8 cellular contexts compared by ENCODE assay signal in genomic region chr12:26097046-26097878, GRCh38. TPM values are rescaled to one million over a fixed set of nuclear protein-coding genes. Genes with fewer than 3 reads are reported as not detected.
A peak's percentile ranks its signal among the peaks of the same experiment; 100 is the strongest.
DNase-seq lines count a peak whose midpoint lies in the region; ATAC-seq and TF ChIP-seq lines count a peak whose summit lies in the region.

No MANE protein-coding gene starts in this region.

- H3K36me3 ChIP-seq in H7 (replicated peaks; ENCODE audit: control insufficient read depth, insufficient read depth, low read length) (no peaks in the 10 kb centered on the region), adipocyte (ENCODE audit: control insufficient read depth, insufficient read depth, low read length, severe bottlenecking) (no peaks in the 10 kb centered on the region), heart right ventricle (no peaks in the 10 kb centered on the region)

- H3K4me1 ChIP-seq in adipocyte (ENCODE audit: control insufficient read depth, insufficient read depth, low read length) (peaks cover 8% of the 10 kb centered on the region), heart right ventricle (peaks cover 0 to 7% (median 0%) of the 10 kb centered on the region in 9 donors)

- no peak overlapping the region for H3K4me3 ChIP-seq in H7 (ENCODE audit: insufficient read depth, low read depth, low read length)
- H3K4me3 ChIP-seq in adipocyte (ENCODE audit: low read length) = peak overlapping the region; percentile 53
- H3K4me3 ChIP-seq in heart right ventricle = no peak overlapping the region
- H3K4me3 ChIP-seq in retinal pigment epithelial cell (ENCODE audit: low read length) = no peak overlapping the region

- 14% methylated on average over 6 of the region's 6 CpGs for WGBS in heart right ventricle, 2 donors

- TF ChIP-seq CTCF in heart right ventricle (IDR thresholded peaks at IDR 0.05) = peak; percentile 85 to 97 (median 95)
- peak; percentile 94 for TF ChIP-seq CTCF in retinal pigment epithelial cell (conservative IDR thresholded peaks at IDR 0.05; ENCODE audit: low read depth, low read length)

- H3K27ac ChIP-seq in heart right ventricle = no peak overlapping the region

- peak overlapping the region; percentile 17 for H3K9ac ChIP-seq in adipocyte (ENCODE audit: low read length)

- H3K9me3 ChIP-seq in adipocyte (ENCODE audit: control insufficient read depth, low read length) (no peaks in the 10 kb centered on the region), heart right ventricle (no peaks in the 10 kb centered on the region)

- DNase-seq in DMS53 treated with DMSO at 0.1 percent for 48 hours (lab: John Stamatoyannopoulos, UW; ENCODE audit: unreplicated experiment) (peak; percentile 93), H7 (peak; percentile 62), NCI-H1048 (lab: John Stamatoyannopoulos, UW) (peak; percentile 48), SW480 (ENCODE audit: low spot score) (peak; percentile 89), adipocyte (ENCODE audit: low read depth) (peak; percentile 92), heart right ventricle (peak; percentile 59 to 78), retinal pigment epithelial cell (ENCODE audit: low read depth) (peak; percentile 40)

- intact Hi-C loops in heart right ventricle (cut with DNase I) = loop anchor here in 8 of 10 donors (1.0 to 10.0 kb wide), 7 partner anchors 308 to 600 kb away; no protein-coding TSS in a partner anchor

- no peaks in the 10 kb centered on the region for H3K27me3 ChIP-seq in H7 (ENCODE audit: control insufficient read depth, insufficient read depth, low read length)
- H3K27me3 ChIP-seq in adipocyte (replicated peaks; ENCODE audit: control insufficient read depth, insufficient read depth, low read length) = no peaks in the 10 kb centered on the region
- no peaks in the 10 kb centered on the region for H3K27me3 ChIP-seq in heart right ventricle

- ATAC-seq in heart right ventricle = peak; percentile 89 to 98 (median 94)
- no peak for ATAC-seq in GM18517 (IDR thresholded peaks at IDR 0.05; ENCODE audit: unreplicated experiment)

RNA-seq across cellular contexts. Expression of gene BHLHE41, which starts 27.6 kb away (rescaled TPM):
- 0.14 and 0.33 TPM in 2 replicates for total RNA-seq in H7 (2014; rRNA removed; shearing (Covaris generic))
- total RNA-seq in heart right ventricle = 10 to 100 TPM in 9 of 10 donors, 1 to 10 TPM in 1; 7.8 to 80.1 (median 42.9) TPM
- polyA plus RNA-seq in heart right ventricle = 1 to 10 TPM; 5.7 to 5.8 TPM

Comparison
In these comparisons a context has a peak if more than half of its experiments do, and no peak if none do; other contexts are left out.
1. DNase-seq: peak in every context shown above with its lines; median percentile 93 in DMS53 treated with DMSO at 0.1 percent for 48 hours; 92 in adipocyte; 89 in SW480; 68 in heart right ventricle; 62 in H7; 48 in NCI-H1048; 40 in retinal pigment epithelial cell.